Comparison of ENCODE assay signal across 13 cellular contexts in genomic region chr3:43212914-43213611, GRCh38.
DNase-seq lines count a peak whose midpoint lies in the region; ATAC-seq, FAIRE-seq and TF ChIP-seq lines count a peak whose summit lies in the region.
"Had no signal": no experiment of that assay in that cellular context is flagged by ENCODE, and none has a peak within 500 bp of the region (broad histone marks: within the 10 kb centered on the region; RNA-seq: fewer than 3 reads in every experiment).

No MANE protein-coding gene starts in this region.

- no peak overlapping the region for H3K4me3 ChIP-seq in bronchial epithelial cell (ENCODE audit: low read depth, low read length)
- H3K4me3 ChIP-seq in WERI-Rb-1 (ENCODE audit: low read depth, low read length), result no peak overlapping the region
- H3K4me3 ChIP-seq: heart left ventricle, ovary had no signal

- no peak for TF ChIP-seq CTCF in bronchial epithelial cell (IDR thresholded peaks at IDR 0.05; ENCODE audit: insufficient read depth, low read length, severe bottlenecking)
- TF ChIP-seq CTCF in WERI-Rb-1 (IDR thresholded peaks at IDR 0.05; ENCODE audit: low read depth, low read length), result no peak

- FAIRE-seq in bronchial epithelial cell (lab: Jason Lieb, UNC), result no peak

- H3K36me3 ChIP-seq in bronchial epithelial cell (ENCODE audit: control insufficient read depth, insufficient read depth, low read length), result no peaks in the 10 kb centered on the region
- H3K36me3 ChIP-seq in WERI-Rb-1, result no peaks in the 10 kb centered on the region
- H3K36me3 ChIP-seq: heart left ventricle, ovary had no signal

- DNase-seq in bronchial epithelial cell (ENCODE audit: low read depth), result peak; percentile 85
- peak; percentile 88 for DNase-seq in renal cortical epithelial cell (ENCODE audit: low read depth)
- DNase-seq in COLO829 (ENCODE audit: low spot score), result no peak
- no peak for DNase-seq in HuH-7 (ENCODE audit: low spot score)
- no peak for DNase-seq in WERI-Rb-1
- DNase-seq: heart left ventricle; MM.1S; ovary; stimulated activated CD4-positive, alpha-beta T cell treated with anti-CD3 and anti-CD28 coated beads, Interleukin-1b, Interleukin-23, amount 100 ng/mL, for 48 hours had no signal

- no peaks in the 10 kb centered on the region for H3K27me3 ChIP-seq in bronchial epithelial cell (ENCODE audit: control insufficient read depth, insufficient read depth, low read length)
- H3K27me3 ChIP-seq in WERI-Rb-1 (ENCODE audit: insufficient read depth, low read depth, severe bottlenecking), result no peaks in the 10 kb centered on the region
- H3K27me3 ChIP-seq: heart left ventricle, ovary had no signal

- no peak overlapping the region; the same call in 1 of the 2 replicates for H3K27ac ChIP-seq in WERI-Rb-1
- H3K27ac ChIP-seq: heart left ventricle, ovary had no signal

- no peaks in the 10 kb centered on the region for H3K9me3 ChIP-seq in WERI-Rb-1 (ENCODE audit: severe bottlenecking)
- H3K9me3 ChIP-seq: heart left ventricle, ovary had no signal

- ATAC-seq in GM19463 (IDR thresholded peaks at IDR 0.05; ENCODE audit: unreplicated experiment) (peak; percentile 36), HG03342 (IDR thresholded peaks at IDR 0.05; ENCODE audit: unreplicated experiment) (peak; percentile 45), HG03175 (IDR thresholded peaks at IDR 0.05; ENCODE audit: unreplicated experiment) (no peak)
- ATAC-seq: activated naive CD4-positive, alpha-beta T cell treated with anti-CD3 and anti-CD28 coated beads, Interleukin-2, amount 50 U/mL, for 72 hours; heart left ventricle had no signal

Comparison
In these comparisons a context has a peak if more than half of its experiments do, and no peak if none do; other contexts are left out.
1. DNase-seq: peak in bronchial epithelial cell (single experiment) and renal cortical epithelial cell (single experiment); none in COLO829 (single experiment), HuH-7 (single experiment) and WERI-Rb-1 (single experiment).